In the genomic region with DNA sequence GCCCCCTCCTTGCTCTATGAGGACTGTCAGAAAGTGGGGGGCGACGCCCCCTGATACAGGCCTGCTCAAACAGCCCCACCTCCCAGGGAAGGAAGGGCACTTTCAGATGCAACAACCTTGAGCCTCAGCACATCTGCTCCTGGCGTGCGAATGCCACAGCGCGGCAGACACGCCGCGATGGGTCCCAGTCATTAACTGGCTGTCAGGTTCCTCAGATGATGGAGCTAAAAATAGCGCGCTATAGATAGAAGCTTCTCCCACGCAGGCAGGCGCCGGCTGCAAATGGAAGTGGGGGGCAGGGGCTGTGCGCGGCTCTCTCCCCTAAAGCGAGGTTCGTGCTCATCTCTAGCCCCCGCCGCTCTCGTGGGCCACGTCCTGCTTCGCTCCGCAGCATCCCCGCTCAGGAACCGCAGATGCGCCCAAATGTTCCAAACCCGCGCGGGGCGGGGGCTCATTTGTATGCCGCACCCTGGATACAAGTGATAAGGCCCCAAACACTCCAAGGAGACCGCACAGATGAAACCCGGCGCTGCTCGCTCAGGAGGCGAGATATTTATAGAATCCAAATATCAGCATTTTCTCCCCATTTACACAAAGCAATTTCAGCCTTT, we compare ENCODE assay signal across 9 cellular contexts.
A peak's percentile ranks its signal among the peaks of the same experiment; 100 is the strongest.
DNase-seq lines count a peak whose midpoint lies in the region; ATAC-seq and TF ChIP-seq lines count a peak whose summit lies in the region.
"Had no signal": no experiment of that assay in that cellular context is flagged by ENCODE, and none has a peak within 500 bp of the region (broad histone marks: within the 10 kb centered on the region; RNA-seq: fewer than 3 reads in every experiment).

No MANE protein-coding gene starts in this region.

- peak overlapping the region; percentile 24 for H3K4me3 ChIP-seq in fibroblast of pulmonary artery (replicated peaks; ENCODE audit: low read depth, low read length)
- peak overlapping the region; percentile 47 to 71 for H3K4me3 ChIP-seq in stomach smooth muscle (ENCODE audit: low read length in 2 of 2)

- ATAC-seq in GM18511 (IDR thresholded peaks at IDR 0.05; ENCODE audit: unreplicated experiment) = no peak

- TF ChIP-seq CTCF in fibroblast of pulmonary artery (IDR thresholded peaks at IDR 0.05; ENCODE audit: low read length, missing control alignments) = no peak

- H3K4me1 ChIP-seq in stomach smooth muscle (ENCODE audit: control insufficient read depth, insufficient read depth, low read length) = peaks cover 44% of the 10 kb centered on the region

- H3K9ac ChIP-seq in stomach smooth muscle (ENCODE audit: low read length in 2 of 2) = no peak overlapping the region

- H3K36me3 ChIP-seq in stomach smooth muscle (ENCODE audit: control insufficient read depth in 2 of 2, insufficient read depth in 2 of 2, low read length in 2 of 2) = no peaks in the 10 kb centered on the region

- H3K9me3 ChIP-seq in stomach smooth muscle (ENCODE audit: control insufficient read depth in 2 of 2, low read length in 2 of 2) = peaks cover 0 to 2% of the 10 kb centered on the region in 2 donors

- no peak overlapping the region for H3K27ac ChIP-seq in stomach smooth muscle (ENCODE audit: low read length)

- DNase-seq in activated CD4-positive, alpha-beta T cell treated with anti-CD3 and anti-CD28 coated beads for 48 hours = peak; percentile 28
- no peak for DNase-seq in activated CD4-positive, alpha-beta T cell treated with anti-CD3 and anti-CD28 coated beads for 4 hours
- peak; percentile 62 for DNase-seq in MV-4-11 (lab: John Stamatoyannopoulos, UW)
- no peak for DNase-seq in fibroblast of pulmonary artery (ENCODE audit: low read depth)
- DNase-seq in NCI-H1092 (lab: John Stamatoyannopoulos, UW) = no peak
- DNase-seq in NCI-H146 (lab: John Stamatoyannopoulos, UW) = no peak
- DNase-seq: COR-L47 had no signal

- H3K27me3 ChIP-seq in stomach smooth muscle (ENCODE audit: control insufficient read depth in 1 of 2, insufficient read depth in 2 of 2, low read length in 2 of 2) = no peaks in the 10 kb centered on the region

Comparison
In these comparisons a context has a peak if more than half of its experiments do, and no peak if none do; other contexts are left out.
1. DNase-seq: peak in activated CD4-positive, alpha-beta T cell treated with anti-CD3 and anti-CD28 coated beads for 48 hours (single experiment) and MV-4-11 (single experiment); none in activated CD4-positive, alpha-beta T cell treated with anti-CD3 and anti-CD28 coated beads for 4 hours (0 of 2), fibroblast of pulmonary artery (single experiment), NCI-H1092 (single experiment) and NCI-H146 (single experiment).